19 cellular contexts compared by ENCODE assay signal in genomic region chr3:59433546-59433945, GRCh38.
DNase-seq lines count a peak whose midpoint lies in the region; ATAC-seq, FAIRE-seq and TF ChIP-seq lines count a peak whose summit lies in the region.
"Had no signal": no experiment of that assay in that cellular context is flagged by ENCODE, and none has a peak within 500 bp of the region (broad histone marks: within the 10 kb centered on the region; RNA-seq: fewer than 3 reads in every experiment).

No MANE protein-coding gene starts in this region.

- H3K4me2 ChIP-seq in IMR-90 (ENCODE audit: low read depth, low read length) (no peak overlapping the region), astrocyte (ENCODE audit: low read length) (no peak overlapping the region)
- H3K4me2 ChIP-seq: A549, GM23338 had no signal

- no peak for ATAC-seq in IMR-90 (ENCODE audit: low read depth)
- no peak for ATAC-seq in CD4-positive, alpha-beta T cell (ENCODE audit: poor library complexity)
- ATAC-seq: A549; CD8-positive, alpha-beta T cell; GM23338; HCT116 had no signal

- no peak overlapping the region for H4K91ac ChIP-seq in IMR-90 (ENCODE audit: insufficient read depth, low read depth, low read length)

- TF ChIP-seq POLR2A in IMR-90 (IDR thresholded peaks at IDR 0.05; ENCODE audit: low read depth, low read length), result no peak

- no peak overlapping the region for H3K56ac ChIP-seq in IMR-90 (ENCODE audit: extremely low read depth, insufficient read depth, low read length)

- H2AFZ ChIP-seq in IMR-90 (replicated peaks; ENCODE audit: low read length, poor library complexity) (no peak overlapping the region), astrocyte (ENCODE audit: low read depth, low read length) (no peak overlapping the region)
- H2AFZ ChIP-seq: GM23338 had no signal

- no peaks in the 10 kb centered on the region for H3K79me2 ChIP-seq in astrocyte (ENCODE audit: insufficient read depth, low read length)

- POLR2A ChIA-PET in IMR-90 (lab: Charles Lee; ENCODE audit: unreplicated experiment), result no interaction called here
- POLR2A ChIA-PET in CD4-positive, alpha-beta T cell (lab: Charles Lee), result no interaction called here

- H2BK15ac ChIP-seq in IMR-90 (ENCODE audit: low read depth, low read length), result no peak overlapping the region

- no peak overlapping the region for H2BK5ac ChIP-seq in IMR-90 (ENCODE audit: low read depth, low read length, poor library complexity, severe bottlenecking)

- no peak overlapping the region for H3K18ac ChIP-seq in IMR-90 (ENCODE audit: low read depth, low read length)

- H3K4me3 ChIP-seq in IMR-90 (ENCODE audit: insufficient read depth, low read depth, low read length), result no peak overlapping the region
- no peak overlapping the region for H3K4me3 ChIP-seq in astrocyte (ENCODE audit: insufficient read depth, low read depth, low read length)
- no peak overlapping the region for H3K4me3 ChIP-seq in fibroblast of villous mesenchyme (ENCODE audit: low read depth, low read length)
- H3K4me3 ChIP-seq: A549, GM23338 had no signal

- intact Hi-C loops in IMR-90 (cut with micrococcal nuclease), result no loop called here
- intact Hi-C loops in CD4-positive, alpha-beta T cell (cut with DNase I, micrococcal nuclease), result loop anchor here in 1 of 2 experiments (2.0 kb wide), 1 partner anchor 15 kb away; no protein-coding TSS in a partner anchor

- H3K4me3 Mint-ChIP-seq in astrocyte (ENCODE audit: unreplicated experiment), result no peak overlapping the region
- no peak overlapping the region for H3K4me3 Mint-ChIP-seq in CD4-positive, alpha-beta T cell
- H3K4me3 Mint-ChIP-seq: CD8-positive, alpha-beta T cell; GM23338; H9 had no signal

- no peak overlapping the region for H2BK20ac ChIP-seq in IMR-90 (ENCODE audit: low read depth, low read length)

- H3K27me3 ChIP-seq in IMR-90 (ENCODE audit: control insufficient read depth, insufficient read depth, low read length) (no peaks in the 10 kb centered on the region), astrocyte (ENCODE audit: insufficient read depth, low read length) (no peaks in the 10 kb centered on the region)
- H3K27me3 ChIP-seq in CD4-positive, alpha-beta T cell (ENCODE audit: control insufficient read depth, insufficient read depth, low read length), result no peaks in the 10 kb centered on the region

- no peak overlapping the region for H2AK5ac ChIP-seq in IMR-90 (ENCODE audit: low read depth, low read length)

- no peak overlapping the region for H3K14ac ChIP-seq in IMR-90 (replicated peaks; ENCODE audit: low read depth, low read length)

- H3K27ac ChIP-seq in IMR-90 (ENCODE audit: insufficient read depth, low read length) (no peak overlapping the region), astrocyte (ENCODE audit: low read depth, low read length) (no peak overlapping the region)
- no peak overlapping the region for H3K27ac ChIP-seq in CD4-positive, alpha-beta T cell (ENCODE audit: low read depth, low read length)
- H3K27ac ChIP-seq: A549 had no signal

- no peak overlapping the region for H2AK9ac ChIP-seq in IMR-90 (replicated peaks; ENCODE audit: low read depth, low read length, poor library complexity)

- CTCF ChIA-PET in IMR-90 (lab: Yijun Ruan, JAX), result no interaction called here
- CTCF ChIA-PET in CD4-positive, alpha-beta T cell (lab: Charles Lee), result no interaction called here

- no peak overlapping the region for H4K8ac ChIP-seq in IMR-90 (ENCODE audit: low read depth in 2 of 2, low read length in 2 of 2)

- no peak for FAIRE-seq in astrocyte (lab: Jason Lieb, UNC)
- FAIRE-seq: A549, G401.6, GM12892 had no signal

- H3K9me3 ChIP-seq in IMR-90 (ENCODE audit: control insufficient read depth, insufficient read depth, low read length) (no peaks in the 10 kb centered on the region), astrocyte (ENCODE audit: insufficient read depth, low read depth, low read length) (no peaks in the 10 kb centered on the region)
- no peaks in the 10 kb centered on the region for H3K9me3 ChIP-seq in CD4-positive, alpha-beta T cell (ENCODE audit: control insufficient read depth, low read length)
- H3K9me3 ChIP-seq: A549, Caco-2 had no signal

- no peak overlapping the region for H4K5ac ChIP-seq in IMR-90 (ENCODE audit: low read depth, low read length)

- H3K23ac ChIP-seq in IMR-90 (ENCODE audit: low read depth, low read length), result no peak overlapping the region

- H3K27me3 Mint-ChIP-seq in astrocyte (ENCODE audit: low read depth, unreplicated experiment), result peaks cover 4% of the 10 kb centered on the region
- no peaks in the 10 kb centered on the region for H3K27me3 Mint-ChIP-seq in CD4-positive, alpha-beta T cell

- dilution Hi-C loops in IMR-90 (cut with HindIII; ENCODE audit: low sequenced_read_pairs, unreplicated experiment), result no loop called here

- no peak overlapping the region for H2BK120ac ChIP-seq in IMR-90 (ENCODE audit: low read depth, low read length)

- no peaks in the 10 kb centered on the region for H3K79me1 ChIP-seq in IMR-90 (ENCODE audit: low read depth in 1 of 2, low read length in 2 of 2)

- H3K36me3 Mint-ChIP-seq in astrocyte (ENCODE audit: low read depth, unreplicated experiment), result no peaks in the 10 kb centered on the region
- H3K36me3 Mint-ChIP-seq in CD4-positive, alpha-beta T cell (ENCODE audit: low read depth), result no peaks in the 10 kb centered on the region
- H3K36me3 Mint-ChIP-seq: CD8-positive, alpha-beta T cell had no signal

- H3K36me3 ChIP-seq in IMR-90 (ENCODE audit: control insufficient read depth, insufficient read depth, low read length) (no peaks in the 10 kb centered on the region), astrocyte (ENCODE audit: insufficient read depth, low read length) (no peaks in the 10 kb centered on the region)

- TF ChIP-seq CTCF in IMR-90 (conservative IDR thresholded peaks at IDR 0.05; ENCODE audit: low read depth, low read length) (no peak), astrocyte (IDR thresholded peaks at IDR 0.05; ENCODE audit: insufficient read depth, low read depth, low read length) (no peak), fibroblast of villous mesenchyme (IDR thresholded peaks at IDR 0.05; ENCODE audit: insufficient read depth, low read depth, low read length) (no peak)
- TF ChIP-seq CTCF in CD4-positive, alpha-beta T cell (IDR thresholded peaks at IDR 0.05), result no peak

- no CpG with 5 or more reads among the region's 4 CpGs for WGBS in IMR-90 (ENCODE audit: extremely low coverage in 2 of 2, insufficient read length in 1 of 2), 2 experiments

- BruUV-seq in IMR-90 (replicated peaks; lab: Mats Ljungman, UMichigan), result no TSS peak

- in situ Hi-C loops in IMR-90 (cut with MboI; ENCODE audit: low sequenced_read_pairs), result no loop called here

- no peaks in the 10 kb centered on the region for H3K9me3 Mint-ChIP-seq in astrocyte (ENCODE audit: unreplicated experiment)
- no peaks in the 10 kb centered on the region for H3K9me3 Mint-ChIP-seq in CD4-positive, alpha-beta T cell
- H3K9me3 Mint-ChIP-seq: GM23338, H9 had no signal

- no peaks in the 10 kb centered on the region for H4K20me1 ChIP-seq in IMR-90 (ENCODE audit: insufficient read depth, low read length)
- no peaks in the 10 kb centered on the region for H4K20me1 ChIP-seq in astrocyte (ENCODE audit: insufficient read depth, low read length)

- DNase-seq in IMR-90 (peak; percentile 21), astrocyte (ENCODE audit: low read depth) (peak; percentile 54), fibroblast of villous mesenchyme (ENCODE audit: low read depth) (peak; percentile 21), AML-193 (lab: John Stamatoyannopoulos, UW) (no peak), islet precursor cell (no peak)
- no peak for DNase-seq in CD4-positive, alpha-beta T cell
- DNase-seq: 8988T; ACHN; C1 segment of cervical spinal cord; Caco-2; CD8-positive, alpha-beta T cell; DMS153; DND-41; H9 had no signal

- H3K27ac Mint-ChIP-seq in astrocyte (ENCODE audit: unreplicated experiment), result no peak overlapping the region
- no peak overlapping the region for H3K27ac Mint-ChIP-seq in CD4-positive, alpha-beta T cell
- H3K27ac Mint-ChIP-seq: CD8-positive, alpha-beta T cell; GM23338; H9 had no signal

- no peak for TF ChIP-seq RAD21 in IMR-90 (IDR thresholded peaks at IDR 0.05; ENCODE audit: low read length)

- peaks cover 3% of the 10 kb centered on the region for H3K4me1 Mint-ChIP-seq in astrocyte (ENCODE audit: low read depth, unreplicated experiment)
- peaks cover 16% of the 10 kb centered on the region for H3K4me1 Mint-ChIP-seq in CD4-positive, alpha-beta T cell (ENCODE audit: low read depth)
- H3K4me1 Mint-ChIP-seq: GM23338, H9 had no signal

- no peak overlapping the region for H3K4ac ChIP-seq in IMR-90 (ENCODE audit: low read depth, low read length)

- no peak overlapping the region for H3K9ac ChIP-seq in IMR-90 (ENCODE audit: low read depth, low read length)
- H3K9ac ChIP-seq in astrocyte (ENCODE audit: low read length), result no peak overlapping the region

- H3K4me1 ChIP-seq in IMR-90 (ENCODE audit: control insufficient read depth, insufficient read depth, low read length), result 0 out of 2 replicates have a peak, but pooled peaks cover 2% of the 10 kb centered on the region
- H3K4me1 ChIP-seq in astrocyte (ENCODE audit: insufficient read depth, low read length), result no peaks in the 10 kb centered on the region
- H3K4me1 ChIP-seq: A549, Caco-2 had no signal

- H3K9me1 ChIP-seq in IMR-90 (ENCODE audit: insufficient read depth, low read length), result no peaks in the 10 kb centered on the region

TF ChIP-seq in IMR-90, 13 proteins besides CTCF, POLR2A, EP300 and RAD21:
- TF ChIP-seq MXI1 (IDR thresholded peaks at IDR 0.05; ENCODE audit: borderline replicate concordance, low read depth, low read length) (no peak), NFE2L2 (IDR thresholded peaks at IDR 0.05; ENCODE audit: low read depth, low read length) (no peak)

Comparison
In these comparisons a context has a peak if more than half of its experiments do, and no peak if none do; other contexts are left out.
1. DNase-seq: peak in IMR-90 (single experiment), astrocyte (single experiment) and fibroblast of villous mesenchyme (single experiment); none in AML-193 (0 of 2), CD4-positive, alpha-beta T cell (0 of 10) and islet precursor cell (single experiment).